In genomic region chr9:128383007-128383753, GRCh38 we compare ENCODE assay signal across 18 cellular contexts. TPM values are rescaled to one million over a fixed set of nuclear protein-coding genes. Genes with fewer than 3 reads are reported as not detected.
DNase-seq lines count a peak whose midpoint lies in the region; ATAC-seq and TF ChIP-seq lines count a peak whose summit lies in the region.
"Had no signal": no experiment of that assay in that cellular context is flagged by ENCODE, and none has a peak within 500 bp of the region (broad histone marks: within the 10 kb centered on the region; RNA-seq: fewer than 3 reads in every experiment).

No MANE protein-coding gene starts in this region.

- H3K9me3 ChIP-seq in ectodermal cell (ENCODE audit: control insufficient read depth, low read length) (no peaks in the 10 kb centered on the region), left lung (no peaks in the 10 kb centered on the region)
- H3K9me3 ChIP-seq: Caco-2, Peyer's patch had no signal

- H3K27me3 Mint-ChIP-seq in nephron progenitor cell (ENCODE audit: low read depth, poor library complexity), result no peaks in the 10 kb centered on the region

- H3K4me1 Mint-ChIP-seq in nephron progenitor cell, result peaks cover 36% of the 10 kb centered on the region

- H3K27me3 ChIP-seq in ectodermal cell (ENCODE audit: control insufficient read depth, insufficient read depth, low read length, poor library complexity, severe bottlenecking) (peaks cover 12% of the 10 kb centered on the region), left lung (no peaks in the 10 kb centered on the region)
- H3K27me3 ChIP-seq: cardiac muscle cell, Peyer's patch had no signal

- no peak overlapping the region for H3K4me3 Mint-ChIP-seq in nephron progenitor cell

- ATAC-seq in GM21447 (IDR thresholded peaks at IDR 0.05; ENCODE audit: unreplicated experiment) (no peak), left lung (no peak), HG03159 (IDR thresholded peaks at IDR 0.05; ENCODE audit: unreplicated experiment) (no peak)
- ATAC-seq: activated CD4-positive, CD25-positive, alpha-beta regulatory T cell treated with anti-CD3 and anti-CD28 coated beads, Interleukin-2, amount 50 U/mL, for 24 hours; activated naive CD4-positive, alpha-beta T cell treated with anti-CD3 and anti-CD28 coated beads, Interleukin-2, amount 50 U/mL, for 72 hours; left ventricle myocardium superior had no signal

- WGBS in ectodermal cell, 2 experiments, result 4% methylated on average over 9 of the region's 9 CpGs

- intact Hi-C loops in left lung (cut with DNase I), result no loop called here

- DNase-seq in DMS 273 (lab: John Stamatoyannopoulos, UW; ENCODE audit: unreplicated experiment), result peak; percentile 89
- peak; percentile 33 for DNase-seq in NCI-H2227 (lab: John Stamatoyannopoulos, UW; ENCODE audit: unreplicated experiment)
- DNase-seq in nephron progenitor cell, result no peak
- no peak for DNase-seq in left lung
- DNase-seq in DMS53 treated with DMSO at 0.1 percent for 48 hours (lab: John Stamatoyannopoulos, UW; ENCODE audit: unreplicated experiment), result no peak
- DNase-seq: ACHN; activated CD8-positive, alpha-beta memory T cell treated with anti-CD3 and anti-CD28 coated beads, Interleukin-2, amount 50 U/mL, for 4 hours; Caco-2; left ventricle myocardium superior; Peyer's patch; small intestine; T-helper 1 cell had no signal

- peak overlapping the region; percentile 11 for H3K27ac Mint-ChIP-seq in nephron progenitor cell

- TF ChIP-seq CTCF in nephron progenitor cell (IDR thresholded peaks at IDR 0.05) (no peak), left lung (IDR thresholded peaks at IDR 0.05) (no peak)

- H3K4me3 ChIP-seq in ectodermal cell (ENCODE audit: insufficient read depth, low read depth, low read length) (no peak overlapping the region), left lung (no peak overlapping the region)
- H3K4me3 ChIP-seq: cardiac muscle cell, Peyer's patch had no signal

- H3K4me1 ChIP-seq in ectodermal cell (ENCODE audit: control insufficient read depth, insufficient read depth, low read length) (peaks cover 61% of the 10 kb centered on the region), left lung (no peaks in the 10 kb centered on the region)
- H3K4me1 ChIP-seq: Caco-2, Peyer's patch had no signal

- no peaks in the 10 kb centered on the region for H3K9me3 Mint-ChIP-seq in nephron progenitor cell
- H3K9me3 Mint-ChIP-seq: activated naive CD4-positive, alpha-beta T cell treated with anti-CD3 and anti-CD28 coated beads, Interleukin-2, amount 50 U/mL, for 72 hours had no signal

- peaks cover 23% of the 10 kb centered on the region for H3K36me3 Mint-ChIP-seq in nephron progenitor cell (ENCODE audit: low read depth)

- H3K36me3 ChIP-seq in ectodermal cell (ENCODE audit: control insufficient read depth, insufficient read depth, low read length) (peaks cover 5% of the 10 kb centered on the region), left lung (peaks cover 0 to 96% of the 10 kb centered on the region in 2 donors)

- H3K27ac ChIP-seq in ectodermal cell (ENCODE audit: insufficient read depth, low read depth, low read length, poor library complexity, severe bottlenecking), result peak overlapping the region; percentile 95
- no peak overlapping the region for H3K27ac ChIP-seq in left lung
- H3K27ac ChIP-seq: cardiac muscle cell, Peyer's patch had no signal

RNA-seq across cellular contexts. Expression of gene URM1, which starts 12.0 kb away (rescaled TPM):
- polyA plus RNA-seq in ectodermal cell (2013, experiment 1 of 4), result 69.7 TPM
- 61.6 TPM for polyA plus RNA-seq in ectodermal cell (2013, experiment 2 of 4)
- polyA plus RNA-seq in ectodermal cell (2013, experiment 3 of 4), result 43.7 TPM
- 47.7 TPM for polyA plus RNA-seq in ectodermal cell (2013, experiment 4 of 4)
- total RNA-seq in left lung, result 10 to 100 TPM; 56.4 to 59.9 TPM

RNA-seq across cellular contexts. Expression of gene CERCAM, which starts 37.5 kb away (rescaled TPM):
- 20.3 TPM for polyA plus RNA-seq in ectodermal cell (2013, experiment 1 of 4)
- polyA plus RNA-seq in ectodermal cell (2013, experiment 2 of 4), result 12.5 TPM
- 19.1 TPM for polyA plus RNA-seq in ectodermal cell (2013, experiment 3 of 4)
- polyA plus RNA-seq in ectodermal cell (2013, experiment 4 of 4), result 19.2 TPM
- total RNA-seq in left lung, result 10 to 100 TPM; 35.8 to 79.0 TPM

RNA-seq across cellular contexts. Expression of gene SLC27A4, which starts 42.9 kb away (rescaled TPM):
- polyA plus RNA-seq in ectodermal cell (2013, experiment 1 of 4), result 25.2 TPM
- 26.7 TPM for polyA plus RNA-seq in ectodermal cell (2013, experiment 2 of 4)
- 20.4 TPM for polyA plus RNA-seq in ectodermal cell (2013, experiment 3 of 4)
- polyA plus RNA-seq in ectodermal cell (2013, experiment 4 of 4), result 22.0 TPM
- total RNA-seq in left lung, result 10 to 100 TPM; 32.7 to 33.7 TPM

Comparison
In these comparisons a context has a peak if more than half of its experiments do, and no peak if none do; other contexts are left out.
1. DNase-seq: peak in DMS 273 (single experiment) and NCI-H2227 (single experiment); none in nephron progenitor cell (single experiment), left lung (0 of 2) and DMS53 treated with DMSO at 0.1 percent for 48 hours (single experiment).